Comparison of ENCODE assay signal across 21 cellular contexts in the genomic region with DNA sequence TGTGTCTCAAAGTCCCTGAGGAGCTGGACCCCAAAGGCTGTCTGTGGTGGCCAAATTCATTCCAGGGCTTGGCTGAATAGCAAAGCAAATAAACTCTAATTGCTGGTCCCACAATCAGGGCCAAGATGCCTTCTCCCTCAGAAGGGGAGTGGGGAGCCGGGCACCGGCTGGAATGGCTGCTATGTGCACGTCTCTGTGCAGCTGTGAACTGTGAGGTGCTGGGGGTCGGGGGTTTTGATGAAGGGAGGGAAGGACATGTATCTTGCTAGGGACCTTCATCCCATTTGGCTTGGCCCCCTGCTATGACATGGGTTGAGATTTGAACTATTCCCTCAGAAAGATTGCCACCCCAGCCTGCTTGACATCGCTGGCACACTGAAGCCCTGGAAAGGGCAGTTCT.
"Had no signal": no experiment of that assay in that cellular context is flagged by ENCODE, and none has a peak within 500 bp of the region (broad histone marks: within the 10 kb centered on the region; RNA-seq: fewer than 3 reads in every experiment).

No MANE protein-coding gene starts in this region.

- H3K9me3 ChIP-seq: body of pancreas, neutrophil, SJSA1, thoracic aorta, upper lobe of left lung had no signal

- H3K4me3 ChIP-seq: body of pancreas, cardiac muscle cell, hepatocyte, SJSA1, thoracic aorta, upper lobe of left lung had no signal

- H3K36me3 ChIP-seq: cardiac muscle cell, neutrophil, SJSA1, thoracic aorta, upper lobe of left lung had no signal

- H3K9ac ChIP-seq: parathyroid adenoma had no signal

- DNase-seq: activated CD8-positive, alpha-beta memory T cell treated with anti-CD3 and anti-CD28 coated beads for 24 hours; activated CD8-positive, alpha-beta memory T cell treated with anti-CD3 and anti-CD28 coated beads, Interleukin-2, amount 50 U/mL, for 4 hours; activated naive CD4-positive, alpha-beta T cell treated with anti-CD3 and anti-CD28 coated beads, Interleukin-2, amount 50 U/mL, for 16 hours; activated naive CD8-positive, alpha-beta T cell treated with anti-CD3 and anti-CD28 coated beads, Interleukin-2, amount 50 U/mL, for 24 hours; activated T-cell treated with anti-CD3 and anti-CD28 coated beads, Interleukin-2, amount 50 U/mL, for 4 hours; body of pancreas; effector CD8-positive, alpha-beta T cell; foreskin keratinocyte; left ventricle myocardium superior; mammary epithelial cell; midbrain; stimulated activated CD4-positive, alpha-beta T cell treated with anti-CD3 and anti-CD28 coated beads, Interleukin-4, amount 100 ng/mL, for 1 hour; stimulated activated naive CD4-positive, alpha-beta T cell had no signal

- H3K27ac ChIP-seq: body of pancreas, cardiac muscle cell, foreskin keratinocyte, hepatocyte, neutrophil, parathyroid adenoma, SJSA1, thoracic aorta, upper lobe of left lung had no signal

- H3K4me2 ChIP-seq: hepatocyte had no signal

- H3K79me2 ChIP-seq: hepatocyte, parathyroid adenoma had no signal

- H2AFZ ChIP-seq: hepatocyte, parathyroid adenoma had no signal

- ATAC-seq: activated naive CD8-positive, alpha-beta T cell treated with anti-CD3 and anti-CD28 coated beads, Interleukin-2, amount 50 U/mL, for 24 hours; activated T-cell treated with anti-CD3 and anti-CD28 coated beads, Interleukin-2, amount 50 U/mL, for 4 hours; body of pancreas; foreskin keratinocyte; left ventricle myocardium superior; natural killer cell treated with Interleukin-12 subunit alpha and Interleukin-12 subunit beta and Interleukin-15 and Interleukin-18, amount 100 ng/mL, for 72 hours had no signal

- H3K4me1 ChIP-seq: body of pancreas, foreskin keratinocyte, parathyroid adenoma, SJSA1 had no signal

- H3K27me3 ChIP-seq: body of pancreas, hepatocyte, upper lobe of left lung had no signal
